ENCODE assay signal across 8 cellular contexts in the genomic region with DNA sequence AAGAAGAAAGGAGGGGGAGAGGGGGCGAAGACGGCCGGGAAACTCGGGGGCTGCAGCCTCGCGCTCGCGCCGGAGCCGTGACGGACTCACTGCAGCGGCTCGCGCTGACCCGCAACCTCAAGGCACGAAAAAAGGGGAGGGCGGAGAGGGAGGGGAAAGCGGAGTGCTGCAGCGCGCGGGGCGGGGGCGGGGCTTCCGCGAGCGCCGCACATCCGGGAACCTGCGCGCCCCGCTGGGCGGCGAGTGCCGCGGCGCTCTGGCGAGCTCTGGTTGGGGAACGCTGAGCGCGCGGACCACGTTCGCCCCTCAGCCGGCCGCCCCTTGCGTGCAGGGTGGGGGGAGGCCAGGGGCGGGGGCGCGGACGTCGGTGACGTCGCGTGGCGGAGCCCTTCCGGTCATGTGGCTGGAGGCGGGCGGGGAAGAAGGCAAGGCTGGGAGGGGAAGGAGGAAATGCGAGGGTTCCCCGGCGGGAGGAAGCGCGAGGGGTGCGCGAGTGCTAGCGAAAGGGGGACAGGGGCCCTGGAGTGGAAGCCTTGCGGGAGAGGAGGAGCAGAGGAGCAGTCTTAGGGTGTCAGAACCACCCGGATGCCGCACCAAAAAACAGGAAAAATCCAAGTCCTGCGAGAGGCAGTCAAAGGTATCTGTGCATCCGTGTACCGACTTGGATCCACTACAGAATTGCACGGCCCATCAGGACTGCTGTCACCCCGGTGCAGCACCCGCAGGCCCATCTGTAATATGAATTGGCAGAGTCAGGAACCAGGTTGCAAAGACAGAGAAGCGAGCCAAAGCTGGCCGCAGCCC. TPM values are rescaled to one million over a fixed set of nuclear protein-coding genes. Genes with fewer than 3 reads are reported as not detected.
A peak's percentile ranks its signal among the peaks of the same experiment; 100 is the strongest.
DNase-seq lines count a peak whose midpoint lies in the region; ATAC-seq, FAIRE-seq and TF ChIP-seq lines count a peak whose summit lies in the region.

A gene with protein sequence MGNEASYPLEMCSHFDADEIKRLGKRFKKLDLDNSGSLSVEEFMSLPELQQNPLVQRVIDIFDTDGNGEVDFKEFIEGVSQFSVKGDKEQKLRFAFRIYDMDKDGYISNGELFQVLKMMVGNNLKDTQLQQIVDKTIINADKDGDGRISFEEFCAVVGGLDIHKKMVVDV (minus strand): TSS at position 126 of the 804 bp plus-strand sequence. CDS start 405 bp downstream, outside the sequence.

- H3K9ac ChIP-seq in OCI-LY3 (ENCODE audit: low read length) (peak within 1 kb of the TSS; percentile 97), endothelial cell of umbilical vein (replicated peaks; ENCODE audit: extremely low read depth, insufficient read depth, low read length) (peak within 1 kb of the TSS; percentile 98)

- TF ChIP-seq CTCF in OCI-LY3 (IDR thresholded peaks at IDR 0.05; ENCODE audit: low read depth, low read length) (no peak), endothelial cell of umbilical vein (IDR thresholded peaks at IDR 0.05; ENCODE audit: extremely low read depth in 1 of 2, insufficient read depth in 1 of 2, low read depth in 1 of 2, low read length in 2 of 2) (no peak)

- BruUV-seq in endothelial cell of umbilical vein (replicated peaks; lab: Mats Ljungman, UMichigan), result TSS peak; percentile 84

- POLR2A ChIA-PET in endothelial cell of umbilical vein (lab: Charles Lee), result interaction anchor here (1.2 to 1.4 kb wide), 2 partner anchors 27 to 67 kb away, joined by 3 to 20 read pairs; partner anchors contain the start of gene CNRIP1

- peak; percentile 79 for ATAC-seq in GM21515 (IDR thresholded peaks at IDR 0.05; ENCODE audit: unreplicated experiment)

- TF ChIP-seq POLR2A in endothelial cell of umbilical vein (IDR thresholded peaks at IDR 0.05; ENCODE audit: low read depth, low read length), result peak; percentile 91

- CTCF ChIA-PET in endothelial cell of umbilical vein (lab: Charles Lee), result interaction anchor here (0.6 to 4.6 kb wide), 14 partner anchors 8 to 130 kb away, joined by 3 to 60 read pairs (median 5); partner anchors contain the start of genes CNRIP1 and PNO1

- no peaks in the 10 kb centered on the region for H3K9me3 ChIP-seq in OCI-LY3 (ENCODE audit: insufficient read depth, low read length)
- no peaks in the 10 kb centered on the region for H3K9me3 ChIP-seq in endothelial cell of umbilical vein (replicated peaks; ENCODE audit: control insufficient read depth, insufficient read depth, low read length)

- H3K36me3 ChIP-seq in OCI-LY3 (replicated peaks; ENCODE audit: low read depth, low read length) (peaks cover 17% of the 10 kb centered on the region), endothelial cell of umbilical vein (ENCODE audit: control insufficient read depth in 2 of 2, extremely low read depth in 1 of 2, insufficient read depth in 2 of 2, low read length in 2 of 2) (no peaks in the 10 kb centered on the region)

- H4K20me1 ChIP-seq in OCI-LY3 (ENCODE audit: insufficient read depth, low read length), result peaks cover 33% of the 10 kb centered on the region
- peaks cover 14% of the 10 kb centered on the region for H4K20me1 ChIP-seq in endothelial cell of umbilical vein (replicated peaks; ENCODE audit: control insufficient read depth, extremely low read depth, insufficient read depth, low read length)

- H3K27ac ChIP-seq in OCI-LY3 (ENCODE audit: low read length), result peak within 1 kb of the TSS; percentile 86
- H3K27ac ChIP-seq in endothelial cell of umbilical vein (ENCODE audit: insufficient read depth, low read depth, low read length), result peak within 1 kb of the TSS; percentile 91

- H3K9me1 ChIP-seq in endothelial cell of umbilical vein (replicated peaks; ENCODE audit: control insufficient read depth, extremely low read depth, insufficient read depth, low read length), result no peaks in the 10 kb centered on the region

- H3K79me2 ChIP-seq in OCI-LY3 (ENCODE audit: low read length) (peaks cover 51% of the 10 kb centered on the region), endothelial cell of umbilical vein (ENCODE audit: control insufficient read depth, insufficient read depth, low read length) (peaks cover 46% of the 10 kb centered on the region)

- DNase-seq in D341Med (ENCODE audit: low spot score), result peak; percentile 95
- peak; percentile 81 for DNase-seq in HuH-7.5 (ENCODE audit: low spot score)
- peak; percentile 87 for DNase-seq in activated T-cell treated with anti-CD3 and anti-CD28 coated beads for 1 hour (ENCODE audit: low read depth)
- peak; percentile 97 for DNase-seq in endothelial cell of umbilical vein (ENCODE audit: low read depth, low spot score)
- DNase-seq in midbrain (lab: John Stamatoyannopoulos, UW), result peak; percentile 98
- peak; percentile 93 to 94 for DNase-seq in stimulated activated CD8-positive, alpha-beta memory T cell treated with anti-CD3 and anti-CD28 coated beads, Interleukin-15, amount 100 ng/mL, for 48 hours (ENCODE audit: low read depth in 2 of 2)

- dilution Hi-C loops in endothelial cell of umbilical vein (cut with MboI; ENCODE audit: extremely low pct_ligation_motif_present, low sequenced_read_pairs), result no loop called here

- H3K4me3 ChIP-seq in OCI-LY3 (ENCODE audit: low read length) (peak within 1 kb of the TSS; percentile 99), endothelial cell of umbilical vein (replicated peaks in 1 of 3; ENCODE audit: insufficient read depth in 1 of 3, low read depth in 1 of 3, low read length in 3 of 3) (peak within 1 kb of the TSS; percentile 59 to 98 (median 96))

- intact Hi-C loops in endothelial cell of umbilical vein (cut with micrococcal nuclease), result loop anchor here (1.0 to 10.0 kb wide), 4 partner anchors 68 to 192 kb away; partner anchors contain the start of gene PNO1

- peak within 1 kb of the TSS; percentile 43; the same call in 1 of the 2 replicates for H2AFZ ChIP-seq in OCI-LY3 (ENCODE audit: low read depth, low read length)
- peak within 1 kb of the TSS; percentile 89 for H2AFZ ChIP-seq in endothelial cell of umbilical vein (ENCODE audit: low read depth, low read length)

- FAIRE-seq in endothelial cell of umbilical vein (lab: Jason Lieb, UNC), result peak; percentile 81

- H3K4me1 ChIP-seq in OCI-LY3 (ENCODE audit: low read length) (peaks cover 17% of the 10 kb centered on the region), endothelial cell of umbilical vein (ENCODE audit: control insufficient read depth, extremely low read depth, insufficient read depth, low read length) (peaks cover 42% of the 10 kb centered on the region)

- H3K27me3 ChIP-seq in OCI-LY3 (ENCODE audit: low read depth, low read length) (no peaks in the 10 kb centered on the region), endothelial cell of umbilical vein (ENCODE audit: control insufficient read depth in 2 of 2, insufficient read depth in 2 of 2, low read length in 2 of 2) (no peaks in the 10 kb centered on the region)

- H3K4me2 ChIP-seq in OCI-LY3 (ENCODE audit: low read length) (peak within 1 kb of the TSS; percentile 94), endothelial cell of umbilical vein (ENCODE audit: insufficient read depth, low read length) (peak within 1 kb of the TSS; percentile 99)

TF ChIP-seq in endothelial cell of umbilical vein, 7 proteins besides CTCF, POLR2A, EP300 and RAD21:
- peak; percentile 21 for TF ChIP-seq MYC (IDR thresholded peaks at IDR 0.05; ENCODE audit: low read depth, low read length)
- TF ChIP-seq MAX (IDR thresholded peaks at IDR 0.05; ENCODE audit: insufficient read depth, insufficient read length), result peak; percentile 73
- no peak for TF ChIP-seq EZH2 (IDR thresholded peaks at IDR 0.05; ENCODE audit: borderline replicate concordance, low read depth, low read length, severe bottlenecking)
- peak; percentile 83 for TF ChIP-seq POLR2AphosphoS5 (IDR thresholded peaks at IDR 0.05; ENCODE audit: insufficient read depth, low read depth, low read length)

RNA-seq across cellular contexts. Expression of the gene that starts here (rescaled TPM):
- total RNA-seq in endothelial cell of umbilical vein, result 61.9 and 62.2 TPM in 2 replicates
- 5.1 and 8.4 TPM in 2 replicates for polyA plus RNA-seq in endothelial cell of umbilical vein
- 12.7 and 13.0 TPM in 2 replicates for polyA plus RNA-seq in endothelial cell of umbilical vein (2011; cell fraction: cytosol; rRNA removed)
- polyA plus RNA-seq in endothelial cell of umbilical vein (2011; cell fraction: nucleus; rRNA removed), result 9.2 and 11.3 TPM in 2 replicates
- polyA plus RNA-seq in endothelial cell of umbilical vein (2012), result 55.7 and 63.8 TPM in 2 replicates
- polyA minus RNA-seq in endothelial cell of umbilical vein, result 11.1 and 12.8 TPM in 2 replicates
- 21.4 TPM for polyA minus RNA-seq in endothelial cell of umbilical vein (2011; cell fraction: cytosol; rRNA and poly(A)+ RNA removed)
- polyA minus RNA-seq in endothelial cell of umbilical vein (2011; cell fraction: nucleus; rRNA and poly(A)+ RNA removed), result 13.6 and 17.0 TPM in 2 replicates

Comparison
In these comparisons a context has a peak if more than half of its experiments do, and no peak if none do; other contexts are left out.
1. Peak in every context shown above with its lines: DNase-seq, ATAC-seq, H3K4me3 ChIP-seq and H3K27ac ChIP-seq.